In the genomic region with DNA sequence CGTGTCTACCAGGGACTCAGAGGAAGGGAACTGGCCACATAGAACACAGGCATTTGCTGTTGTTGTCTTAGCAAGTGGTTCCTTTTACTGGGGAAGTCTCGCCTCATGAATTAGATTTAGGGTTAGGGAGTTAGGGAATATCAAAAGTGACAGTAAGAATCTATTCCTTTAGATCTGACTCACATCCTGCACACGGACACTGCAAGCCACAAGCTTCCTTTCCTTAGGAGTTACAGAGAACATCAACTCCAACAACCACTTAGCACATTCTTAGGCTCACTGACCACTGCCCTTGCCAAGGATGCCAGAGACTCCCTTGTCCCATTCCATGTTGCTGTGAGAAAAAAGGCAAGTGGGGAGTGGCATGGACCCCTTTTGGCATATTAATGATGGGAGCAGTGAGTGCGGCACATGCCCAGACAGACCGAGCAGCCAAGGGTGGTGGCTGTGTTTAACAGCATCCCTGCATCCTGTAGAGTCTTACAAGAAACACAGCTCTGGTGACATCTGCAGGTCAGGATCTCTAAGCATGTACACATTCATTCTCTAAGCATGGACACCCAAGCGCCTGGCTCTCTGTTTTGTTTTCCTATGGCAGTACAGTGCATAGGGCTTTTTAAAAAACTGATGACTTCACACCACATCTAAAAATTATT, we compare ENCODE assay signal across 9 cellular contexts.
DNase-seq lines count a peak whose midpoint lies in the region; ATAC-seq and TF ChIP-seq lines count a peak whose summit lies in the region.
"Had no signal": no experiment of that assay in that cellular context is flagged by ENCODE, and none has a peak within 500 bp of the region (broad histone marks: within the 10 kb centered on the region; RNA-seq: fewer than 3 reads in every experiment).

No MANE protein-coding gene starts in this region.

- H3K9me3 ChIP-seq in lower lobe of right lung: no peaks in the 10 kb centered on the region

- no peak overlapping the region for H2BK120ac ChIP-seq in mesendoderm (ENCODE audit: low read depth, low read length)

- H3K4me3 ChIP-seq in mesendoderm (ENCODE audit: low read length) (no peak overlapping the region), lower lobe of right lung (no peak overlapping the region)

- no peak overlapping the region for H2AK5ac ChIP-seq in mesendoderm (ENCODE audit: low read length)

- ATAC-seq in GM21381 (IDR thresholded peaks at IDR 0.05; ENCODE audit: unreplicated experiment): no peak
- no peak for ATAC-seq in lower lobe of right lung

- H3K36me3 ChIP-seq in mesendoderm (ENCODE audit: control insufficient read depth, insufficient read depth, low read length) (no peaks in the 10 kb centered on the region), lower lobe of right lung (no peaks in the 10 kb centered on the region)

- no peak overlapping the region for H4K8ac ChIP-seq in mesendoderm (ENCODE audit: low read depth, low read length)

- no peaks in the 10 kb centered on the region for H3K79me1 ChIP-seq in mesendoderm (ENCODE audit: low read length)

- intact Hi-C loops in lower lobe of right lung (cut with DNase I): no loop called here

- no peak overlapping the region for H4K5ac ChIP-seq in mesendoderm (ENCODE audit: low read length)

- H3K27me3 ChIP-seq in mesendoderm (ENCODE audit: insufficient read depth, low read length, poor library complexity) (no peaks in the 10 kb centered on the region), lower lobe of right lung (ENCODE audit: low read depth) (no peaks in the 10 kb centered on the region)

- no CpG with 5 or more reads among the region's 6 CpGs for WGBS in mesendoderm (ENCODE audit: extremely low coverage, insufficient coverage, low lambda C conversion rate)

- no peak for TF ChIP-seq CTCF in lower lobe of right lung (IDR thresholded peaks at IDR 0.05)

- H3K56ac ChIP-seq in mesendoderm (ENCODE audit: low read length): no peak overlapping the region

- H3K4me2 ChIP-seq in mesendoderm (ENCODE audit: low read length): no peak overlapping the region

- no peak overlapping the region for H3K4ac ChIP-seq in mesendoderm (ENCODE audit: low read depth, low read length)

- H3K9ac ChIP-seq in mesendoderm (ENCODE audit: low read length): no peak overlapping the region

- H3K23ac ChIP-seq in mesendoderm (ENCODE audit: low read length): no peak overlapping the region

- no peaks in the 10 kb centered on the region for H3K79me2 ChIP-seq in mesendoderm (ENCODE audit: control insufficient read depth, insufficient read depth, low read length)

- H3K4me1 ChIP-seq in mesendoderm (ENCODE audit: control insufficient read depth, low read depth, low read length) (no peaks in the 10 kb centered on the region), lower lobe of right lung (no peaks in the 10 kb centered on the region)

- H3K27ac ChIP-seq in mesendoderm (ENCODE audit: low read depth, low read length) (no peak overlapping the region), lower lobe of right lung (no peak overlapping the region)

- no peak overlapping the region for H2BK5ac ChIP-seq in mesendoderm (ENCODE audit: low read length)

- peak; percentile 61 for DNase-seq in DMS79 treated with DMSO at 0.1 percent for 48 hours (lab: John Stamatoyannopoulos, UW)
- peak; percentile 4 for DNase-seq in HuH-7.5 (ENCODE audit: low spot score)
- DNase-seq in cerebellum (ENCODE audit: low spot score): peak; percentile 16
- peak; percentile 38 for DNase-seq in mesendoderm
- no peak for DNase-seq in NOMO-1 (lab: John Stamatoyannopoulos, UW; ENCODE audit: unreplicated experiment in 2 of 2)
- no peak for DNase-seq in lower lobe of right lung
- DNase-seq in GM19240 (ENCODE audit: insufficient read length, low spot score): no peak
- DNase-seq: MM.1S had no signal

- no peak overlapping the region for H2BK15ac ChIP-seq in mesendoderm (replicated peaks; ENCODE audit: low read depth)

- H3K18ac ChIP-seq in mesendoderm (ENCODE audit: low read length): no peak overlapping the region

Comparison
In these comparisons a context has a peak if more than half of its experiments do, and no peak if none do; other contexts are left out.
1. DNase-seq: peak in DMS79 treated with DMSO at 0.1 percent for 48 hours (single experiment), HuH-7.5 (single experiment), cerebellum (single experiment) and mesendoderm (single experiment); none in NOMO-1 (0 of 2), lower lobe of right lung (single experiment) and GM19240 (single experiment).